ENCODE assay signal across 16 cellular contexts in the genomic region with DNA sequence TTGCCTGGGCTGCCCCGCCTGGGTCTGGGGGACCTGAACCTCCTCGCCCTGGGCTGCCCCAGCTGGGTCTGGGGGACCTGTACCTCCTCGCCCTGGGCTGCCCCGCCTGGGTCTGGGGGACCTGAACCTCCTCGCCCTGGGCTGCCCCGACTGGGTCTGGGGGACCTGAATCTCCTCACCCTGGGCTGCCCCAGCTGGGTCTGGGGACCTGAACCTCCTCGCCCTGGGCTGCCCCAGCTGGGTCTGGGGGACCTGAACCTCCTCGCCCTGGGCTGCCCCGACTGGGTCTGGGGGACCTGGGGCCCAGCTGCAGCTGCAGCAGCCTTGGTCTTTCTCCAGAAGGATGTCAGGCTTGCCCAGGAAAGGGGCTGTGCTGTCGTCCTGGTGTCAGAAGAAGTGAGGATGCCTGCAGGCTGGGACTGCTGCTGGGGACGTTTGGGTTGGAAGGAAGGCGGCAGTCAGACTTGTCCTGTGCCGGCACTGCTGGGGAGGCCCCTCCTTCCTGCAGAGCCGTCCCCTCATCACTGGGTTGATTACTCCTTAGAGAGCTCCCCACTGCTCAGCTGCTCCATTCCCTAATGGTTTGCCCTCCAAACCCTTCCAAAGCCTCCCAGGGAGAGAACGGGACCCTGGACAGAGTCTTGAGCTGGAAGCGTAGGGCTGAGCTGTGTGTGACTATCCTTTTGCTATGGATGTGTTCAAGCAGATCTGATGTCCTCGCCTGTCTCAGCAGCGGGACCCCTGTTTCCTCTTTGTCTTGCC.
"Had no signal": no experiment of that assay in that cellular context is flagged by ENCODE, and none has a peak within 500 bp of the region (broad histone marks: within the 10 kb centered on the region; RNA-seq: fewer than 3 reads in every experiment).

No MANE protein-coding gene starts in this region.

- H3K9me3 Mint-ChIP-seq: endodermal cell; stimulated activated memory B cell treated with anti-CD40 and anti-IgM and Interleukin-4, amounts not matched to agents 10 μg/mL and 1 μg/mL and 100 μg/mL, for 72 hours had no signal

- H3K27ac ChIP-seq: gastroesophageal sphincter, left lung, parathyroid adenoma, tibial artery, vagina had no signal

- H3K27me3 Mint-ChIP-seq: stimulated activated memory B cell treated with anti-CD40 and anti-IgM and Interleukin-4, amounts not matched to agents 10 μg/mL and 1 μg/mL and 100 μg/mL, for 72 hours had no signal

- H3K4me1 Mint-ChIP-seq: endodermal cell; stimulated activated memory B cell treated with anti-CD40 and anti-IgM and Interleukin-4, amounts not matched to agents 10 μg/mL and 1 μg/mL and 100 μg/mL, for 72 hours had no signal

- DNase-seq: activated CD4-positive, alpha-beta T cell treated with anti-CD3 and anti-CD28 coated beads, Interleukin-2, amount 50 U/mL, for 1 hour; activated CD8-positive, alpha-beta memory T cell treated with anti-CD3 and anti-CD28 coated beads for 24 hours; activated naive CD4-positive, alpha-beta T cell treated with Interleukin-2 at 50 U/mL for 16 hours; dorsolateral prefrontal cortex; endodermal cell; erythroblast; islet precursor cell; mesenchymal stem cell; stimulated activated CD4-positive, alpha-beta T cell treated with anti-CD3 and anti-CD28 coated beads, Interleukin-12 subunit alpha, Interleukin-12 subunit beta, amount 100 ng/mL, for 4 hours; T-helper 2 cell; tibial artery had no signal

- H3K27ac Mint-ChIP-seq: endodermal cell; stimulated activated memory B cell treated with anti-CD40 and anti-IgM and Interleukin-4, amounts not matched to agents 10 μg/mL and 1 μg/mL and 100 μg/mL, for 72 hours had no signal

- ATAC-seq: gastroesophageal sphincter; left lung; stimulated activated memory B cell treated with anti-CD40 and anti-IgM and Interleukin-4, amounts not matched to agents 10 μg/mL and 1 μg/mL and 100 μg/mL, for 72 hours had no signal

- H3K4me3 Mint-ChIP-seq: endodermal cell; stimulated activated memory B cell treated with anti-CD40 and anti-IgM and Interleukin-4, amounts not matched to agents 10 μg/mL and 1 μg/mL and 100 μg/mL, for 72 hours had no signal
